ENCODE assay signal across 13 cellular contexts in the genomic region with DNA sequence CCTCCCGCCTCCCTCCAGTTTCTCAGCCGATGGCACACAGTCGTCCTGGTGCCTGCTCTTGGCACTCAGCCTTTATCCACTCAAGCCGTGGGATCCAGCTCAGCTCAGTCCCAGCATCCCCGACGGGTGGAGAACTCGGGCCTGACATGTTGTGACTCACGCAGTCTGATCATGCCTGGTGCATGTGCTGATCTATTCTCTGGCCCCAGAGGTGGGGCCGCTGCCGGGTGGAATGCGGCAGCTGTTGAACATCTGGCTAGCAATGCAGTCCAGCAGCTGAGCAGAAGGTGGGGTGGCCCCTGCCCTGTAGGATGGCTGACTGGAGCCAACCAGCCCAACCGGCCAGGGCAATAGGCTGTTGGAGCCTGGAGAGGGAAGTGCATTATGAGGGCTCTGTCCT. TPM values are rescaled to one million over a fixed set of nuclear protein-coding genes. Genes with fewer than 3 reads are reported as not detected.
A peak's percentile ranks its signal among the peaks of the same experiment; 100 is the strongest.
DNase-seq lines count a peak whose midpoint lies in the region; ATAC-seq, FAIRE-seq and TF ChIP-seq lines count a peak whose summit lies in the region.
"Had no signal": no experiment of that assay in that cellular context is flagged by ENCODE, and none has a peak within 500 bp of the region (broad histone marks: within the 10 kb centered on the region; RNA-seq: fewer than 3 reads in every experiment).

No MANE protein-coding gene starts in this region.

- peaks cover 25% of the 10 kb centered on the region for H3K4me1 Mint-ChIP-seq in neural crest cell

- CTCF ChIA-PET in BJ (lab: Yijun Ruan, JAX), result interaction anchor here (1.0 to 1.3 kb wide), 2 partner anchors 9 to 37 kb away, joined by 3 to 5 read pairs; no protein-coding TSS in a partner anchor
- CTCF ChIA-PET in PC-3 (lab: Charles Lee), result no interaction called here

- TF ChIP-seq CTCF in BJ (IDR thresholded peaks at IDR 0.05; ENCODE audit: insufficient read depth, low read depth, low read length) (no peak), PC-3 (conservative IDR thresholded peaks at IDR 0.05; ENCODE audit: low read depth, low read length) (no peak), fibroblast of mammary gland (conservative IDR thresholded peaks at IDR 0.05; ENCODE audit: control insufficient read depth, insufficient read depth, low read depth, low read length) (no peak), neural crest cell (conservative IDR thresholded peaks at IDR 0.05) (no peak)

- FAIRE-seq in small intestine (lab: Jason Lieb, UNC), result no peak

- H3K4me2 ChIP-seq in PC-3 (ENCODE audit: low read length), result no peak overlapping the region

- BruUV-seq in PC-3 (replicated peaks; lab: Mats Ljungman, UMichigan), result no TSS peak

- H3K79me2 ChIP-seq in PC-3 (ENCODE audit: low read length), result no peaks in the 10 kb centered on the region

- H3K9me2 ChIP-seq in PC-3 (replicated peaks; ENCODE audit: low read length), result no peaks in the 10 kb centered on the region

- POLR2A ChIA-PET in BJ (lab: Charles Lee), result no interaction called here
- POLR2A ChIA-PET in PC-3 (lab: Charles Lee; ENCODE audit: unreplicated experiment), result no interaction called here

- no peak overlapping the region for H2AFZ ChIP-seq in PC-3 (ENCODE audit: low read length)

- no peaks in the 10 kb centered on the region for H3K9me3 ChIP-seq in PC-3 (ENCODE audit: low read length)
- H3K9me3 ChIP-seq in small intestine (ENCODE audit: control insufficient read depth, low read depth), result no peaks in the 10 kb centered on the region

- H3K36me3 ChIP-seq in BJ (ENCODE audit: control insufficient read depth, insufficient read depth, low read length) (no peaks in the 10 kb centered on the region), PC-3 (ENCODE audit: low read depth, low read length) (no peaks in the 10 kb centered on the region), small intestine (ENCODE audit: control insufficient read depth in 2 of 2, insufficient read depth in 2 of 2, low read length in 2 of 2) (no peaks in the 10 kb centered on the region)

- H3K9ac ChIP-seq in PC-3 (ENCODE audit: low read length), result no peak overlapping the region

- H3K27me3 ChIP-seq in BJ (ENCODE audit: control insufficient read depth, insufficient read depth, low read length) (peaks cover 38% of the 10 kb centered on the region), PC-3 (ENCODE audit: low read length) (no peaks in the 10 kb centered on the region), small intestine (ENCODE audit: control insufficient read depth in 2 of 2, insufficient read depth in 2 of 2, low read length in 2 of 2) (peaks cover 0 to 18% of the 10 kb centered on the region in 2 donors)

- H3K4me3 ChIP-seq in BJ (ENCODE audit: low read depth, low read length) (no peak overlapping the region), PC-3 (ENCODE audit: low read length) (no peak overlapping the region), fibroblast of mammary gland (ENCODE audit: control insufficient read depth, low read depth, low read length) (no peak overlapping the region), small intestine (ENCODE audit: low read depth in 1 of 2, low read length in 2 of 2) (no peak overlapping the region)

- H3K27ac ChIP-seq in PC-3 (ENCODE audit: low read length) (no peak overlapping the region), small intestine (ENCODE audit: low read depth in 1 of 2, low read length in 1 of 2) (no peak overlapping the region)

- H3K36me3 Mint-ChIP-seq in neural crest cell (ENCODE audit: low read depth), result no peaks in the 10 kb centered on the region
- H3K36me3 Mint-ChIP-seq: activated CD8-positive, alpha-beta memory T cell treated with anti-CD3 and anti-CD28 coated beads, Interleukin-2, amount 10 ng/mL, durations not matched to agents 7 days and 5 days had no signal

- no peaks in the 10 kb centered on the region for H3F3A ChIP-seq in PC-3 (ENCODE audit: low read length, unreplicated experiment)

- H4K20me1 ChIP-seq in PC-3 (ENCODE audit: low read length), result no peaks in the 10 kb centered on the region

- peaks cover 9% of the 10 kb centered on the region for H3K27me3 Mint-ChIP-seq in neural crest cell (ENCODE audit: low read depth)

- H3K4me1 ChIP-seq in PC-3 (ENCODE audit: insufficient read depth, low read length), result 0 out of 2 replicates have a peak, but pooled peaks cover 6% of the 10 kb centered on the region
- H3K4me1 ChIP-seq in small intestine (ENCODE audit: control insufficient read depth in 2 of 2, insufficient read depth in 1 of 2, low read depth in 1 of 2, low read length in 1 of 2), result no peaks in the 10 kb centered on the region

- ATAC-seq in PC-3 (no peak), GM18502 (IDR thresholded peaks at IDR 0.05; ENCODE audit: poor library complexity, unreplicated experiment) (no peak)
- ATAC-seq: activated CD8-positive, alpha-beta memory T cell treated with anti-CD3 and anti-CD28 coated beads, Interleukin-2, amount 10 ng/mL, durations not matched to agents 7 days and 5 days had no signal

- DNase-seq in BJ (ENCODE audit: low read depth) (peak; percentile 15), PC-3 (peak; percentile 14), fibroblast of mammary gland (ENCODE audit: low read depth) (peak; percentile 79), neural crest cell (ENCODE audit: low read depth, low spot score) (no peak), small intestine (no peak), NCI-H774 (lab: John Stamatoyannopoulos, UW) (no peak)
- no peak for DNase-seq in activated CD4-positive, alpha-beta T cell treated with anti-CD3 and anti-CD28 coated beads, Interleukin-2, amount 50 U/mL, for 4 hours
- DNase-seq: activated CD8-positive, alpha-beta memory T cell treated with anti-CD3 and anti-CD28 coated beads, Interleukin-2, amount 10 ng/mL, durations not matched to agents 7 days and 5 days; effector memory CD4-positive, alpha-beta T cell; stimulated activated CD4-positive, alpha-beta T cell treated with anti-CD3 and anti-CD28 coated beads, Interleukin-12 subunit alpha, Interleukin-12 subunit beta, amount 100 ng/mL, for 4 hours; T-helper 9 cell had no signal

- no peak overlapping the region for H3K27ac Mint-ChIP-seq in neural crest cell (ENCODE audit: unreplicated experiment)

- no peaks in the 10 kb centered on the region for H3K9me3 Mint-ChIP-seq in neural crest cell

- intact Hi-C loops in PC-3 (cut with micrococcal nuclease), result no loop called here

- 40 to 51% (median 40%) methylated on average over 12 of the region's 12 CpGs for WGBS in small intestine, 3 donors

- H3K4me3 Mint-ChIP-seq in neural crest cell, result peak overlapping the region; percentile 78
- H3K4me3 Mint-ChIP-seq: activated CD8-positive, alpha-beta memory T cell treated with anti-CD3 and anti-CD28 coated beads, Interleukin-2, amount 10 ng/mL, durations not matched to agents 7 days and 5 days had no signal

RNA-seq across cellular contexts. Expression of a gene that starts 1.7 kb away (rescaled TPM):
- polyA plus RNA-seq in BJ (2011; rRNA removed) (0.05 TPM in 1 of 2 replicates, not detected in the other), small intestine (1 to 10 TPM in 2 of 3 donors, under 1 TPM in 1; 0.45 to 9.3 (median 1.4) TPM)
- not detected in 2 replicates for polyA minus RNA-seq in BJ (2011; rRNA and poly(A)+ RNA removed)
- total RNA-seq in PC-3 (2014; rRNA removed) (23.7 and 27.0 TPM in 2 replicates), neural crest cell (118 and 122 TPM in 2 replicates)
- total RNA-seq: OCI-LY7 had no signal

RNA-seq across cellular contexts. Expression of a gene that starts 30.8 kb away (rescaled TPM):
- polyA plus RNA-seq in BJ (2011; rRNA removed) (6.3 and 7.6 TPM in 2 replicates), small intestine (10 to 100 TPM; 16.7 to 49.7 (median 35.6) TPM)
- polyA minus RNA-seq in BJ (2011; rRNA and poly(A)+ RNA removed), result 25.2 and 25.5 TPM in 2 replicates
- total RNA-seq in PC-3 (2014; rRNA removed) (22.0 and 25.6 TPM in 2 replicates), neural crest cell (72.3 and 77.9 TPM in 2 replicates)

Comparison
In these comparisons a context has a peak if more than half of its experiments do, and no peak if none do; other contexts are left out.
1. DNase-seq: peak in BJ (single experiment), PC-3 (single experiment) and fibroblast of mammary gland (single experiment); none in neural crest cell (single experiment), small intestine (single experiment), NCI-H774 (single experiment) and activated CD4-positive, alpha-beta T cell treated with anti-CD3 and anti-CD28 coated beads, Interleukin-2, amount 50 U/mL, for 4 hours (0 of 2).